17 cellular contexts compared by ENCODE assay signal in the genomic region with DNA sequence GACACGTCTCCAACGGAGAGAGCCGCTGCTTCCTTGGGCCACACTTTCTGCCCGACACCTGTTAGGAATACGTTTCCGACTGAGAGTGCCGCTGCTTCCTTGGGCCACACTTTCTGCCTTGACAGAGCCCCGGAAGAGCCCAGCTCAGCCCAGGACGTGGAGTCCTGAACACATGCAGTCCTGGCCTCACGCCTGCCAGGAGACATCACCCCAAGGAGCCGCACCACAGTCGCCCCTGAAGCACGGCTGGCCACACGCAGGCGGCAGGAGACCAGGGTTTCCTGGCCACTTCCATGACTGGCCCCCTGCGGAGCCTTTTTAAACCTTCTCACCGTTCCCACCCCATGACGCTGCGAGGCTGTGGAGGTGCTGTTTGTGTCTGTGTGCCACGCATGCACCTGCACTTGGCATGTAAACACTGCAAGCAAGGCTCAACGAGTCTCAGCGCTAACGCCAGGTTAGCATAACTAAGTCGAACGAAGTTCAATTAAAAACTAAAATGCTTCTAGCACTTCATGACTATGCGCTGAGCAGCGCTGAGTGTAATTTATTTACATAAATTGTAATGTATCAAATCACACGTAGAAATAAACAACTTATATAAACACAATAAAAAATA. TPM values are rescaled to one million over a fixed set of nuclear protein-coding genes. Genes with fewer than 3 reads are reported as not detected.
DNase-seq lines count a peak whose midpoint lies in the region; ATAC-seq and TF ChIP-seq lines count a peak whose summit lies in the region.
"Had no signal": no experiment of that assay in that cellular context is flagged by ENCODE, and none has a peak within 500 bp of the region (broad histone marks: within the 10 kb centered on the region; RNA-seq: fewer than 3 reads in every experiment).

No MANE protein-coding gene starts in this region.

- DNase-seq in activated CD4-positive, alpha-beta memory T cell treated with anti-CD3 and anti-CD28 coated beads, Interleukin-2, amount 10 ng/mL, durations not matched to agents 7 days and 5 days, result peak; percentile 4
- DNase-seq in activated CD4-positive, alpha-beta memory T cell treated with anti-CD3 and anti-CD28 coated beads for 36 hours, result no peak
- DNase-seq in dorsolateral prefrontal cortex (peak in 6 of 10 donors; percentile 25 to 46 (median 33)), neuronal stem cell (ENCODE audit: low spot score) (no peak), type B pancreatic cell (ENCODE audit: extremely low spot score, unreplicated experiment) (peak; percentile 52)
- no peak for DNase-seq in stimulated activated CD4-positive, alpha-beta T cell treated with anti-CD3 and anti-CD28 coated beads, Interleukin-4, amount 100 ng/mL, for 24 hours
- DNase-seq in activated CD4-positive, alpha-beta T cell treated with anti-CD3 and anti-CD28 coated beads, Interleukin-2, amount 50 U/mL, for 1 hour, result no peak
- DNase-seq: GF-D8; GM23248; kidney glomerular epithelial cell; NCI-H446; stimulated activated CD4-positive, alpha-beta T cell treated with anti-CD3 and anti-CD28 coated beads, Interleukin-1b, Interleukin-23, amount 100 ng/mL, for 48 hours; trophoblast cell; WERI-Rb-1 had no signal

- H3K4me3 ChIP-seq in dorsolateral prefrontal cortex, result peak overlapping the region in 31 of 59 donors; percentile 1 to 93 (median 17)
- peak overlapping the region in 1 of 2 donors; percentile 27 for H3K4me3 ChIP-seq in neuronal stem cell (ENCODE audit: low read length in 2 of 2)
- H3K4me3 ChIP-seq: GM23248 had no signal

- no CpG with 5 or more reads among the region's 28 CpGs for WGBS in neuronal stem cell (ENCODE audit: extremely low coverage in 2 of 2, insufficient read length in 2 of 2, insufficient replicate concordance in 1 of 2), 2 donors

- no peaks in the 10 kb centered on the region for H3K27me3 ChIP-seq in dorsolateral prefrontal cortex
- H3K27me3 ChIP-seq in neuronal stem cell (ENCODE audit: control insufficient read depth in 3 of 3, insufficient read depth in 3 of 3, low read depth in 1 of 3, low read length in 3 of 3), result no peaks in the 10 kb centered on the region

- no peak overlapping the region for H3K4me3 Mint-ChIP-seq in activated CD4-positive, alpha-beta memory T cell treated with anti-CD3 and anti-CD28 coated beads, Interleukin-2, amount 10 ng/mL, durations not matched to agents 7 days and 5 days
- no peak overlapping the region for H3K4me3 Mint-ChIP-seq in activated CD4-positive, alpha-beta memory T cell treated with anti-CD3 and anti-CD28 coated beads for 36 hours
- H3K4me3 Mint-ChIP-seq in type B pancreatic cell, result no peak overlapping the region
- H3K4me3 Mint-ChIP-seq: activated naive CD8-positive, alpha-beta T cell; central memory CD8-positive, alpha-beta T cell had no signal

- no peaks in the 10 kb centered on the region for H3K9me3 ChIP-seq in neuronal stem cell (replicated peaks in 1 of 2; ENCODE audit: control insufficient read depth in 2 of 2, insufficient read depth in 1 of 2, low read depth in 1 of 2, low read length in 2 of 2)

- peaks cover 2 to 26% of the 10 kb centered on the region in 2 donors for H3K36me3 ChIP-seq in neuronal stem cell (replicated peaks in 1 of 2; ENCODE audit: control insufficient read depth in 2 of 2, insufficient read depth in 2 of 2, low read length in 2 of 2)

- CTCF ChIA-PET in activated CD4-positive, alpha-beta memory T cell treated with anti-CD3 and anti-CD28 coated beads, Interleukin-2, amount 10 ng/mL, durations not matched to agents 7 days and 5 days (lab: Charles Lee), result interaction anchor here (1.6 kb wide), 1 partner anchor 274 kb away, joined by 4 read pairs; no protein-coding TSS in a partner anchor
- CTCF ChIA-PET in activated CD4-positive, alpha-beta memory T cell treated with anti-CD3 and anti-CD28 coated beads for 36 hours (lab: Charles Lee), result interaction anchor here (1.1 kb wide), 1 partner anchor 98 kb away, joined by 3 read pairs; no protein-coding TSS in a partner anchor

- no peaks in the 10 kb centered on the region for H3K27me3 Mint-ChIP-seq in activated CD4-positive, alpha-beta memory T cell treated with anti-CD3 and anti-CD28 coated beads, Interleukin-2, amount 10 ng/mL, durations not matched to agents 7 days and 5 days
- H3K27me3 Mint-ChIP-seq in activated CD4-positive, alpha-beta memory T cell treated with anti-CD3 and anti-CD28 coated beads for 36 hours, result no peaks in the 10 kb centered on the region
- no peaks in the 10 kb centered on the region for H3K27me3 Mint-ChIP-seq in type B pancreatic cell
- H3K27me3 Mint-ChIP-seq: activated naive CD8-positive, alpha-beta T cell; central memory CD8-positive, alpha-beta T cell had no signal

- no peak overlapping the region for H3K4ac ChIP-seq in neuronal stem cell (ENCODE audit: low read length)

- POLR2A ChIA-PET in activated CD4-positive, alpha-beta memory T cell treated with anti-CD3 and anti-CD28 coated beads, Interleukin-2, amount 10 ng/mL, durations not matched to agents 7 days and 5 days (lab: Charles Lee), result no interaction called here
- POLR2A ChIA-PET in activated CD4-positive, alpha-beta memory T cell treated with anti-CD3 and anti-CD28 coated beads for 36 hours (lab: Charles Lee), result no interaction called here

- no peaks in the 10 kb centered on the region for H3K36me3 Mint-ChIP-seq in activated CD4-positive, alpha-beta memory T cell treated with anti-CD3 and anti-CD28 coated beads, Interleukin-2, amount 10 ng/mL, durations not matched to agents 7 days and 5 days (ENCODE audit: low read depth)
- H3K36me3 Mint-ChIP-seq in activated CD4-positive, alpha-beta memory T cell treated with anti-CD3 and anti-CD28 coated beads for 36 hours, result no peaks in the 10 kb centered on the region
- peaks cover 5% of the 10 kb centered on the region for H3K36me3 Mint-ChIP-seq in type B pancreatic cell
- H3K36me3 Mint-ChIP-seq: activated naive CD8-positive, alpha-beta T cell had no signal

- peak overlapping the region; percentile 55 for H3K23ac ChIP-seq in neuronal stem cell (ENCODE audit: low read depth, low read length, poor library complexity)

- H3K4me1 Mint-ChIP-seq in activated CD4-positive, alpha-beta memory T cell treated with anti-CD3 and anti-CD28 coated beads, Interleukin-2, amount 10 ng/mL, durations not matched to agents 7 days and 5 days, result no peaks in the 10 kb centered on the region
- peaks cover 16% of the 10 kb centered on the region for H3K4me1 Mint-ChIP-seq in activated CD4-positive, alpha-beta memory T cell treated with anti-CD3 and anti-CD28 coated beads for 36 hours (ENCODE audit: low read depth)
- H3K4me1 Mint-ChIP-seq in type B pancreatic cell (ENCODE audit: unreplicated experiment), result peaks cover 44% of the 10 kb centered on the region

- H3K27ac Mint-ChIP-seq in activated CD4-positive, alpha-beta memory T cell treated with anti-CD3 and anti-CD28 coated beads, Interleukin-2, amount 10 ng/mL, durations not matched to agents 7 days and 5 days, result no peak overlapping the region
- H3K27ac Mint-ChIP-seq in activated CD4-positive, alpha-beta memory T cell treated with anti-CD3 and anti-CD28 coated beads for 36 hours, result no peak overlapping the region
- peak overlapping the region; percentile 21 for H3K27ac Mint-ChIP-seq in type B pancreatic cell
- H3K27ac Mint-ChIP-seq: activated naive CD8-positive, alpha-beta T cell had no signal

- no peak for ATAC-seq in GM18909 (IDR thresholded peaks at IDR 0.05; ENCODE audit: poor library complexity, unreplicated experiment)

- H3K27ac ChIP-seq in dorsolateral prefrontal cortex (peak overlapping the region in 57 of 59 donors; percentile 20 to 98 (median 83)), neuronal stem cell (replicated peaks; ENCODE audit: low read length) (no peak overlapping the region)
- H3K27ac ChIP-seq: GM23248, WERI-Rb-1 had no signal

- H3K9me3 Mint-ChIP-seq in activated CD4-positive, alpha-beta memory T cell treated with anti-CD3 and anti-CD28 coated beads, Interleukin-2, amount 10 ng/mL, durations not matched to agents 7 days and 5 days, result no peaks in the 10 kb centered on the region
- no peaks in the 10 kb centered on the region for H3K9me3 Mint-ChIP-seq in activated CD4-positive, alpha-beta memory T cell treated with anti-CD3 and anti-CD28 coated beads for 36 hours
- no peaks in the 10 kb centered on the region for H3K9me3 Mint-ChIP-seq in type B pancreatic cell
- H3K9me3 Mint-ChIP-seq: central memory CD8-positive, alpha-beta T cell had no signal

- peaks cover 2 to 11% of the 10 kb centered on the region in 2 donors for H3K4me1 ChIP-seq in neuronal stem cell (ENCODE audit: control insufficient read depth in 2 of 2, insufficient read depth in 1 of 2, low read depth in 1 of 2, low read length in 2 of 2)

- no peak overlapping the region for H3K4me2 ChIP-seq in neuronal stem cell (ENCODE audit: insufficient read depth, low read length, poor library complexity, severe bottlenecking)

- peaks cover 21% of the 10 kb centered on the region for H3K79me1 ChIP-seq in neuronal stem cell (ENCODE audit: low read depth, low read length)

- H4K91ac ChIP-seq in neuronal stem cell (ENCODE audit: low read depth, low read length, poor library complexity), result no peak overlapping the region

- no peak overlapping the region for H2BK12ac ChIP-seq in neuronal stem cell (ENCODE audit: low read length)

- no peak overlapping the region for H2BK15ac ChIP-seq in neuronal stem cell (ENCODE audit: low read length)

- TF ChIP-seq CTCF in dorsolateral prefrontal cortex (IDR thresholded peaks at IDR 0.05 in 54 of 56, conservative IDR thresholded peaks at IDR 0.05 in 2 of 56; ENCODE audit: low read depth in 1 of 56, partially characterized antibody in 56 of 56), result no peak
- TF ChIP-seq CTCF in type B pancreatic cell (conservative IDR thresholded peaks at IDR 0.05), result no peak

- H2AK5ac ChIP-seq in neuronal stem cell (ENCODE audit: low read depth, low read length), result no peak overlapping the region

- H4K8ac ChIP-seq in neuronal stem cell (ENCODE audit: low read depth, low read length), result no peak overlapping the region

- H3K14ac ChIP-seq in neuronal stem cell (ENCODE audit: low read length), result peak overlapping the region; percentile 21

- H2AFZ ChIP-seq in neuronal stem cell (ENCODE audit: low read length), result no peak overlapping the region
- H2AFZ ChIP-seq: GM23248 had no signal

- intact Hi-C loops in activated CD4-positive, alpha-beta memory T cell treated with anti-CD3 and anti-CD28 coated beads for 36 hours (cut with micrococcal nuclease), result no loop called here
- intact Hi-C loops in dorsolateral prefrontal cortex (cut with DNase I), result loop anchor here in 1 of 2 donors (5.0 kb wide), 1 partner anchor 37 kb away; no protein-coding TSS in a partner anchor

- no peak overlapping the region for H2BK5ac ChIP-seq in neuronal stem cell (ENCODE audit: low read length)

- no peak overlapping the region for H2BK120ac ChIP-seq in neuronal stem cell (ENCODE audit: low read depth, low read length)

- H3K9ac ChIP-seq in neuronal stem cell (ENCODE audit: low read depth, low read length, poor library complexity), result no peak overlapping the region
- H3K9ac ChIP-seq: GM23248 had no signal

- H3K18ac ChIP-seq in neuronal stem cell (ENCODE audit: low read length), result no peak overlapping the region

RNA-seq across cellular contexts. Expression of gene TOLLIP, which starts 8.8 kb away (rescaled TPM):
- total RNA-seq in activated CD4-positive, alpha-beta memory T cell treated with anti-CD3 and anti-CD28 coated beads, Interleukin-2, amount 10 ng/mL, durations not matched to agents 7 days and 5 days, result 10 to 100 TPM; 33.9 to 36.8 TPM
- total RNA-seq in activated CD4-positive, alpha-beta memory T cell treated with anti-CD3 and anti-CD28 coated beads for 36 hours, result 10 to 100 TPM; 30.0 to 32.1 TPM
- total RNA-seq in dorsolateral prefrontal cortex (100 to 1,000 TPM; 129 to 348 (median 261) TPM), type B pancreatic cell (ENCODE audit: low replicate concordance) (49.2 and 65.1 TPM in 2 replicates)
- polyA plus RNA-seq in neuronal stem cell (2013, experiment 1 of 2), result 16.5 TPM
- 15.3 TPM for polyA plus RNA-seq in neuronal stem cell (2013, experiment 2 of 2)

Comparison
In these comparisons a context has a peak if more than half of its experiments do, and no peak if none do; other contexts are left out.
1. DNase-seq: peak in activated CD4-positive, alpha-beta memory T cell treated with anti-CD3 and anti-CD28 coated beads, Interleukin-2, amount 10 ng/mL, durations not matched to agents 7 days and 5 days (single experiment), dorsolateral prefrontal cortex (6 of 10) and type B pancreatic cell (single experiment); none in activated CD4-positive, alpha-beta memory T cell treated with anti-CD3 and anti-CD28 coated beads for 36 hours (single experiment), neuronal stem cell (single experiment), stimulated activated CD4-positive, alpha-beta T cell treated with anti-CD3 and anti-CD28 coated beads, Interleukin-4, amount 100 ng/mL, for 24 hours (single experiment) and activated CD4-positive, alpha-beta T cell treated with anti-CD3 and anti-CD28 coated beads, Interleukin-2, amount 50 U/mL, for 1 hour (single experiment).